Comparison of ENCODE assay signal across 1 cellular context in genomic region chr1:227914801-227915563, GRCh38.
TF ChIP-seq lines count a peak whose summit lies in the region.

No MANE protein-coding gene starts in this region.

TF ChIP-seq in GM23338, 12 proteins besides CTCF, POLR2A, EP300 and RAD21 (continued from another document):
- TF ChIP-seq REST (IDR thresholded peaks at IDR 0.05; ENCODE audit: unreplicated experiment): no peak
